14 cellular contexts compared by ENCODE assay signal in genomic region chr15:35383511-35383910, GRCh38.
DNase-seq lines count a peak whose midpoint lies in the region; ATAC-seq, FAIRE-seq and TF ChIP-seq lines count a peak whose summit lies in the region.
"Had no signal": no experiment of that assay in that cellular context is flagged by ENCODE, and none has a peak within 500 bp of the region (broad histone marks: within the 10 kb centered on the region; RNA-seq: fewer than 3 reads in every experiment).

No MANE protein-coding gene starts in this region.

- intact Hi-C loops in left colon (cut with DNase I, micrococcal nuclease), result no loop called here

- ATAC-seq in left colon, result peak; percentile 31
- ATAC-seq: HepG2 had no signal

- peak; percentile 32 for DNase-seq in bronchial epithelial cell (ENCODE audit: low read depth)
- no peak for DNase-seq in left colon
- peak; percentile 2 for DNase-seq in stromal cell of bone marrow (ENCODE audit: low read depth)
- DNase-seq in activated CD4-positive, alpha-beta T cell treated with anti-CD3 and anti-CD28 coated beads for 1 hour, result no peak
- no peak for DNase-seq in DMS114 treated with DMSO at 0.1 percent for 48 hours (lab: John Stamatoyannopoulos, UW; ENCODE audit: unreplicated experiment)
- DNase-seq in Kasumi-1 (lab: John Stamatoyannopoulos, UW), result no peak
- DNase-seq: CD4-positive, alpha-beta memory T cell; DMS53; HCEC 1CT; HFFc6 had no signal

- FAIRE-seq in G401.6 (lab: Jason Lieb, UNC) (peak; percentile 33), bronchial epithelial cell (lab: Jason Lieb, UNC) (no peak)
- FAIRE-seq: D721Med, HepG2, HTR-8/SVneo had no signal

- no peak overlapping the region for H3K4me3 ChIP-seq in bronchial epithelial cell (ENCODE audit: low read depth, low read length)

- no peaks in the 10 kb centered on the region for H3K27me3 ChIP-seq in bronchial epithelial cell (ENCODE audit: control insufficient read depth, insufficient read depth, low read length)

- TF ChIP-seq CTCF in bronchial epithelial cell (IDR thresholded peaks at IDR 0.05; ENCODE audit: insufficient read depth, low read length, severe bottlenecking), result no peak

- no peaks in the 10 kb centered on the region for H3K36me3 ChIP-seq in bronchial epithelial cell (ENCODE audit: control insufficient read depth, insufficient read depth, low read length)

Comparison
In these comparisons a context has a peak if more than half of its experiments do, and no peak if none do; other contexts are left out.
1. DNase-seq: peak in bronchial epithelial cell (single experiment) and stromal cell of bone marrow (single experiment); none in left colon (0 of 2), activated CD4-positive, alpha-beta T cell treated with anti-CD3 and anti-CD28 coated beads for 1 hour (single experiment), DMS114 treated with DMSO at 0.1 percent for 48 hours (single experiment) and Kasumi-1 (0 of 2).